26 cellular contexts compared by ENCODE assay signal in genomic region chr7:144547888-144548287, GRCh38.
"Had no signal": no experiment of that assay in that cellular context is flagged by ENCODE, and none has a peak within 500 bp of the region (broad histone marks: within the 10 kb centered on the region; RNA-seq: fewer than 3 reads in every experiment).

No MANE protein-coding gene starts in this region.

- H3K27ac ChIP-seq: epithelial cell of prostate, esophagus squamous epithelium, gastrocnemius medialis, heart right ventricle, left lung, lower lobe of right lung had no signal

- H3K4me1 ChIP-seq: esophagus squamous epithelium, gastrocnemius medialis, heart right ventricle, left lung, lower lobe of right lung had no signal

- FAIRE-seq: colon, endometrium, islet of Langerhans, keratinocyte had no signal

- ATAC-seq: effector memory CD8-positive, alpha-beta T cell; esophagus mucosa; gastrocnemius medialis; heart right ventricle; left cardiac atrium; left lung; left ventricle myocardium superior; lower lobe of right lung; mucosa of descending colon had no signal

- H3K36me3 ChIP-seq: esophagus squamous epithelium, gastrocnemius medialis, heart right ventricle, left lung, lower lobe of right lung had no signal

- H3K4me3 ChIP-seq: esophagus squamous epithelium, gastrocnemius medialis, heart right ventricle, left lung, lower lobe of right lung, mucosa of descending colon had no signal

- DNase-seq: cortex of kidney; effector CD8-positive, alpha-beta T cell; effector memory CD8-positive, alpha-beta T cell; endodermal cell; erythroblast; esophagus squamous epithelium; foreskin fibroblast; foreskin melanocyte; gastrocnemius medialis; glutamatergic neuron; head of caudate nucleus; heart right ventricle; hippocampal formation; left cardiac atrium; left lung; left ventricle myocardium superior; lower lobe of right lung; mesenchymal stem cell; mucosa of descending colon; naive B cell had no signal

- H3K9me3 ChIP-seq: esophagus squamous epithelium, gastrocnemius medialis, heart right ventricle, left lung, lower lobe of right lung, mucosa of descending colon had no signal

- H3K27me3 ChIP-seq: esophagus squamous epithelium, gastrocnemius medialis, heart right ventricle, left lung had no signal
